9 cellular contexts compared by ENCODE assay signal in genomic region chr12:30457621-30458289, GRCh38.
A peak's percentile ranks its signal among the peaks of the same experiment; 100 is the strongest.
DNase-seq lines count a peak whose midpoint lies in the region; ATAC-seq, FAIRE-seq and TF ChIP-seq lines count a peak whose summit lies in the region.
"Had no signal": no experiment of that assay in that cellular context is flagged by ENCODE, and none has a peak within 500 bp of the region (broad histone marks: within the 10 kb centered on the region; RNA-seq: fewer than 3 reads in every experiment).

No MANE protein-coding gene starts in this region.

- WGBS in pancreas, 2 donors, result 34 to 38% methylated on average over 3 of the region's 3 CpGs

- no peaks in the 10 kb centered on the region for H3K36me3 Mint-ChIP-seq in CD4-positive, alpha-beta memory T cell

- POLR2A ChIA-PET in CD4-positive, alpha-beta memory T cell (lab: Charles Lee; ENCODE audit: partially characterized antibody), result no interaction called here

- no peak overlapping the region for H3K27ac ChIP-seq in epithelial cell of prostate
- no peak overlapping the region for H3K27ac ChIP-seq in pancreas
- H3K27ac ChIP-seq in CD4-positive, alpha-beta memory T cell (ENCODE audit: low read depth, low read length), result no peak overlapping the region

- intact Hi-C loops in pancreas (cut with DNase I), result no loop called here
- intact Hi-C loops in CD4-positive, alpha-beta memory T cell (cut with micrococcal nuclease), result no loop called here

- peaks cover 0 to 6% (median 1%) of the 10 kb centered on the region in 8 donors for H3K9me3 Mint-ChIP-seq in CD4-positive, alpha-beta memory T cell

- peaks cover 0 to 1% of the 10 kb centered on the region in 2 donors for H3K27me3 Mint-ChIP-seq in CD4-positive, alpha-beta memory T cell

- no peaks in the 10 kb centered on the region for H3K36me3 ChIP-seq in pancreas
- H3K36me3 ChIP-seq in CD4-positive, alpha-beta memory T cell (ENCODE audit: insufficient read depth, low read length), result no peaks in the 10 kb centered on the region

- no peak for FAIRE-seq in pancreas (lab: Jason Lieb, UNC)

- H3K9me3 ChIP-seq in pancreas, result no peaks in the 10 kb centered on the region
- H3K9me3 ChIP-seq in CD4-positive, alpha-beta memory T cell (ENCODE audit: control insufficient read depth in 1 of 2, low read length in 2 of 2), result no peaks in the 10 kb centered on the region

- H3K4me1 Mint-ChIP-seq in CD4-positive, alpha-beta memory T cell, result no peaks in the 10 kb centered on the region

- CTCF ChIA-PET in CD4-positive, alpha-beta memory T cell (lab: Charles Lee; ENCODE audit: partially characterized antibody), result no interaction called here

- no peak overlapping the region for H3K4me3 ChIP-seq in pancreas
- no peak overlapping the region for H3K4me3 ChIP-seq in CD4-positive, alpha-beta memory T cell (ENCODE audit: low read length in 2 of 2)

- ATAC-seq in pancreas (peak; percentile 47 to 76 (median 64)), GM19455 (IDR thresholded peaks at IDR 0.05; ENCODE audit: unreplicated experiment) (no peak), GM21528 (IDR thresholded peaks at IDR 0.05; ENCODE audit: low FRiP score, unreplicated experiment) (no peak), GM21526 (IDR thresholded peaks at IDR 0.05; ENCODE audit: low FRiP score, unreplicated experiment) (no peak)

- H3K4me1 ChIP-seq in pancreas, result no peaks in the 10 kb centered on the region
- no peaks in the 10 kb centered on the region for H3K4me1 ChIP-seq in CD4-positive, alpha-beta memory T cell (ENCODE audit: insufficient read depth, low read length)

- H3K27ac Mint-ChIP-seq in CD4-positive, alpha-beta memory T cell, result no peak overlapping the region

- DNase-seq in EL (peak; percentile 68), NCI-H460 (ENCODE audit: extremely low read depth, low read depth) (peak; percentile 8), epithelial cell of prostate (ENCODE audit: low read depth, low spot score) (peak; percentile 43), pancreas (no peak)
- DNase-seq in CD4-positive, alpha-beta memory T cell, result no peak
- DNase-seq: T1000 had no signal

- H3K27me3 ChIP-seq in pancreas, result no peaks in the 10 kb centered on the region
- no peaks in the 10 kb centered on the region for H3K27me3 ChIP-seq in CD4-positive, alpha-beta memory T cell (ENCODE audit: insufficient read depth, low read length)

- no peak overlapping the region for H3K4me3 Mint-ChIP-seq in CD4-positive, alpha-beta memory T cell

- peak in 1 of 4 donors; percentile 14 for TF ChIP-seq CTCF in pancreas (IDR thresholded peaks at IDR 0.05)

Comparison
In these comparisons a context has a peak if more than half of its experiments do, and no peak if none do; other contexts are left out.
1. DNase-seq: peak in EL (single experiment), NCI-H460 (single experiment) and epithelial cell of prostate (single experiment); none in pancreas (0 of 6) and CD4-positive, alpha-beta memory T cell (0 of 5).
2. ATAC-seq: peak in pancreas (4 of 4); none in GM19455 (single experiment), GM21528 (single experiment) and GM21526 (single experiment).